In the genomic region with DNA sequence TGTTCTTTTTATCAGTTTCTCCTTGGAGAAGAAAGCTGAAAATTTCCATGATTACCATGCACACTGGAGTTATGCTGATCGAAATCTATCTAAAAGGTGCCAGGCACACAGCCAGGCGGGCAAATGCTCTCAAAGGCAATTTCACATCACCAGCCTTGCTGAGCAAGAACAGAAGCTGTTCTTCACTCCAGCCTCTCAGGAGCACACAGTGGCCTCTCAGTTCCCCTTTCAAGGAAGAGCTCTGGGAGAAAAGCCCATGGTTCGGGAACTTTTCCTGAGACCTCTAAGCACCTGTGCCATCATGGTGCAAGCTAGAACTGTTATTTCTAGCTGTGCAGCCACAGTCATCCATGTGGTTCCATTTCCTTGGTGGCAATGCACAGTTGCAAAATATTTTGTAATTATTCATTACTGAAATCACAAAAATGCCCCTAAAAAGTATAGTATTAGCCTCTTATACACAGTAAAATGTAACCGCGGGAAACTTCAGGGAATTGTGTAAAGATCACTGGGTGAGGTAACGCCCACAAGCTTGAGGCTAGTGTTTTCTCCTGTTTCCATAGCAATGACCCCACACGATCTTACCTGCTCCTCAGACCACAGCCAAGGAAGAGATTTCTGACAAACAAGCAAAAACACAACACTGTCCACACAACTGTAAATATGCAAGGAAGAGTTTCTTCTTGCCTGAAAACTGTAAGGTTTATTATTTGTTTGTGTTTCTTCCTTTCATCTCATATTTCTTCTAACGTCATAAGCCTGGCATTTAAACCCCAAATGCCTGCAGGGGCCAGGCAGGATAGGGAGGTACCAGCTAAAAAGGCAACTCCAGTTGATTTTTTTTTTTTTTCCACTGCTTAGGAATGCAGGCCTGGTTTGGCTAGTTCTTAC, we compare ENCODE assay signal across 8 cellular contexts.
DNase-seq lines count a peak whose midpoint lies in the region; TF ChIP-seq lines count a peak whose summit lies in the region.

No MANE protein-coding gene starts in this region.

- peaks cover 0 to 3% (median 0%) of the 10 kb centered on the region in 5 experiments for H3K9me3 Mint-ChIP-seq in brain

- no peak overlapping the region for H2AFZ ChIP-seq in MM.1S (ENCODE audit: low read length)

- H3K27me3 ChIP-seq in MM.1S (replicated peaks; ENCODE audit: insufficient read depth, low read length) (no peaks in the 10 kb centered on the region), transverse colon (no peaks in the 10 kb centered on the region)

- peak overlapping the region; percentile 29 to 90 (median 87) for H3K27ac Mint-ChIP-seq in brain

- H3K9me2 ChIP-seq in MM.1S (replicated peaks; ENCODE audit: insufficient read depth, low read length), result no peaks in the 10 kb centered on the region

- DNase-seq in GF-D8 (lab: John Stamatoyannopoulos, UW), result peak; percentile 11
- no peak for DNase-seq in MM.1S
- DNase-seq in left kidney (ENCODE audit: low read depth, low spot score), result peak; percentile 94
- DNase-seq in transverse colon, result no peak
- DNase-seq in D341Med (ENCODE audit: low spot score), result no peak
- DNase-seq in activated CD4-positive, alpha-beta T cell treated with anti-CD3 and anti-CD28 coated beads, Interleukin-2, amount 50 U/mL, for 1 hour, result no peak
- DNase-seq in activated CD4-positive, CD25-positive, alpha-beta regulatory T cell treated with anti-CD3 and anti-CD28 coated beads, Interleukin-2, amount 50 U/mL, for 72 hours, result no peak

- H4K20me1 ChIP-seq in MM.1S (ENCODE audit: insufficient read depth, low read length), result no peaks in the 10 kb centered on the region

- H3K9ac ChIP-seq in MM.1S (ENCODE audit: low read length), result no peak overlapping the region

- TF ChIP-seq CTCF in MM.1S (IDR thresholded peaks at IDR 0.05; ENCODE audit: low read length), result no peak
- TF ChIP-seq CTCF in brain (conservative IDR thresholded peaks at IDR 0.05), result no peak
- TF ChIP-seq CTCF in transverse colon (IDR thresholded peaks at IDR 0.05), result no peak

- H3K36me3 ChIP-seq in MM.1S (replicated peaks; ENCODE audit: insufficient read depth, low read length), result no peaks in the 10 kb centered on the region
- H3K36me3 ChIP-seq in transverse colon, result no peaks in the 10 kb centered on the region

- peak overlapping the region; percentile 6; the same call in 1 of the 2 replicates for H3K4me2 ChIP-seq in MM.1S (ENCODE audit: low read depth, low read length)

- H3K4me1 ChIP-seq in MM.1S (ENCODE audit: low read length) (peaks cover 45% of the 10 kb centered on the region), transverse colon (peaks cover 12 to 28% (median 22%) of the 10 kb centered on the region in 4 donors)

- no peak for TF ChIP-seq POLR2A in transverse colon (IDR thresholded peaks at IDR 0.05)

- H3K27me3 Mint-ChIP-seq in brain, result peaks cover 6% of the 10 kb centered on the region

- H3K27ac ChIP-seq in MM.1S (ENCODE audit: low read length), result peak overlapping the region; percentile 9; the same call in 1 of the 2 replicates
- peak overlapping the region; percentile 27 to 54 (median 49) for H3K27ac ChIP-seq in transverse colon

- H3K4me3 Mint-ChIP-seq in brain, result peak overlapping the region in 3 of 5 experiments; percentile 3 to 37 (median 27)

- no peak overlapping the region for H3K4me3 ChIP-seq in MM.1S (ENCODE audit: low read length)
- no peak overlapping the region for H3K4me3 ChIP-seq in transverse colon

- H3F3A ChIP-seq in MM.1S (ENCODE audit: insufficient read depth, low read length), result peaks cover 13% of the 10 kb centered on the region

- H3K79me2 ChIP-seq in MM.1S (ENCODE audit: low read length), result no peaks in the 10 kb centered on the region

- H3K36me3 Mint-ChIP-seq in brain, result no peaks in the 10 kb centered on the region

- intact Hi-C loops in transverse colon (cut with DNase I; ENCODE audit: low total_unique reads), result no loop called here

- TF ChIP-seq EP300 in transverse colon (IDR thresholded peaks at IDR 0.05; ENCODE audit: low read depth), result no peak

- no peaks in the 10 kb centered on the region for H3K9me3 ChIP-seq in MM.1S (replicated peaks; ENCODE audit: insufficient read depth, low read length)
- H3K9me3 ChIP-seq in transverse colon, result no peaks in the 10 kb centered on the region

- WGBS in transverse colon (ENCODE audit: low coverage in 1 of 2), 2 donors, result 23 to 41% methylated on average over 2 to 8 of the region's 8 CpGs

- in situ Hi-C loops in transverse colon (cut with MboI; ENCODE audit: low pct_ligation_motif_present in 1 of 4, low pct_unique_long_range_greater_than_20kb in 1 of 4, low sequenced_read_pairs in 3 of 4), result no loop called here

- H3K4me1 Mint-ChIP-seq in brain, result peaks cover 59% of the 10 kb centered on the region

Comparison
In these comparisons a context has a peak if more than half of its experiments do, and no peak if none do; other contexts are left out.
1. DNase-seq: peak in GF-D8 (single experiment) and left kidney (single experiment); none in MM.1S (single experiment), transverse colon (single experiment), D341Med (single experiment), activated CD4-positive, alpha-beta T cell treated with anti-CD3 and anti-CD28 coated beads, Interleukin-2, amount 50 U/mL, for 1 hour (single experiment) and activated CD4-positive, CD25-positive, alpha-beta regulatory T cell treated with anti-CD3 and anti-CD28 coated beads, Interleukin-2, amount 50 U/mL, for 72 hours (single experiment).